In genomic region chr1:155273134-155273982, GRCh38 we compare ENCODE assay signal across 8 cellular contexts. TPM values are rescaled to one million over a fixed set of nuclear protein-coding genes. Genes with fewer than 3 reads are reported as not detected.
DNase-seq lines count a peak whose midpoint lies in the region; ATAC-seq, FAIRE-seq and TF ChIP-seq lines count a peak whose summit lies in the region.

CLK2 (minus strand) TSS chr1:155273504; CDS start chr1:155270977, 2,527 bp downstream.

- peak; percentile 65 for ATAC-seq in GM21528 (IDR thresholded peaks at IDR 0.05; ENCODE audit: low FRiP score, unreplicated experiment)

- no peak for FAIRE-seq in D721Med (lab: Jason Lieb, UNC)
- FAIRE-seq in endothelial cell of umbilical vein (lab: Jason Lieb, UNC), result peak; percentile 99

- CTCF ChIA-PET in endothelial cell of umbilical vein (lab: Charles Lee), result interaction anchor here (0.8 to 2.5 kb wide), 11 partner anchors 10 to 375 kb away, joined by 3 to 19 read pairs (median 4); partner anchors contain the start of genes FDPS, RUSC1 and SCAMP3

- peaks cover 15 to 19% of the 10 kb centered on the region in 2 experiments for H3K36me3 ChIP-seq in endothelial cell of umbilical vein (ENCODE audit: control insufficient read depth in 2 of 2, extremely low read depth in 1 of 2, insufficient read depth in 2 of 2, low read length in 2 of 2)

- BruUV-seq in endothelial cell of umbilical vein (replicated peaks; lab: Mats Ljungman, UMichigan), result no TSS peak

- H3K4me2 ChIP-seq in endothelial cell of umbilical vein (ENCODE audit: insufficient read depth, low read length), result peak within 1 kb of the TSS; percentile 63

- H3K27me3 ChIP-seq in endothelial cell of umbilical vein (ENCODE audit: control insufficient read depth in 2 of 2, insufficient read depth in 2 of 2, low read length in 2 of 2), result peaks cover 0 to 2% of the 10 kb centered on the region in 2 experiments

- peaks cover 18% of the 10 kb centered on the region for H3K4me1 ChIP-seq in endothelial cell of umbilical vein (ENCODE audit: control insufficient read depth, extremely low read depth, insufficient read depth, low read length)

- DNase-seq in D721Med (ENCODE audit: insufficient read length, low spot score) (peak; percentile 100), OCI-M1 (lab: John Stamatoyannopoulos, UW) (peak; percentile 99), activated T-cell treated with anti-CD3 and anti-CD28 coated beads for 1 hour (ENCODE audit: low read depth) (peak; percentile 90), endothelial cell of umbilical vein (ENCODE audit: low read depth, low spot score) (peak; percentile 96), middle frontal gyrus (ENCODE audit: extremely low spot score, low spot score) (peak; percentile 85)
- DNase-seq in stimulated activated CD8-positive, alpha-beta memory T cell treated with anti-CD3 and anti-CD28 coated beads, Interleukin-2, amount 100 ng/mL, for 48 hours (ENCODE audit: low read depth in 2 of 2), result peak; percentile 95 to 98

- H3K4me3 ChIP-seq in endothelial cell of umbilical vein (replicated peaks in 1 of 3; ENCODE audit: insufficient read depth in 1 of 3, low read depth in 1 of 3, low read length in 3 of 3), result peak within 1 kb of the TSS; percentile 80 to 93 (median 86)

- H3K4me1 Mint-ChIP-seq in IgD-negative memory B cell, result peaks cover 30 to 34% (median 31%) of the 10 kb centered on the region in 3 donors

- H3K27ac ChIP-seq in endothelial cell of umbilical vein (ENCODE audit: insufficient read depth, low read depth, low read length), result peak within 1 kb of the TSS; percentile 11

- peak within 1 kb of the TSS; percentile 74 for H3K9ac ChIP-seq in endothelial cell of umbilical vein (replicated peaks; ENCODE audit: extremely low read depth, insufficient read depth, low read length)

- H3K27me3 Mint-ChIP-seq in IgD-negative memory B cell, result no peaks in the 10 kb centered on the region

- peak; percentile 69 for TF ChIP-seq POLR2A in endothelial cell of umbilical vein (IDR thresholded peaks at IDR 0.05; ENCODE audit: low read depth, low read length)

- TF ChIP-seq CTCF in D721Med (IDR thresholded peaks at IDR 0.05; ENCODE audit: insufficient read depth, missing control alignments) (no peak), endothelial cell of umbilical vein (IDR thresholded peaks at IDR 0.05; ENCODE audit: extremely low read depth in 1 of 2, insufficient read depth in 1 of 2, low read depth in 1 of 2, low read length in 2 of 2) (no peak)

- H3K79me2 ChIP-seq in endothelial cell of umbilical vein (ENCODE audit: control insufficient read depth, insufficient read depth, low read length), result peaks cover 26% of the 10 kb centered on the region

- POLR2A ChIA-PET in endothelial cell of umbilical vein (lab: Charles Lee), result interaction anchor here (0.6 to 1.7 kb wide), 6 partner anchors 10 to 50 kb away, joined by 3 to 12 read pairs (median 4); partner anchors contain the start of genes RUSC1 and SCAMP3

- peak within 1 kb of the TSS; percentile 37 for H2AFZ ChIP-seq in endothelial cell of umbilical vein (ENCODE audit: low read depth, low read length)

- H3K4me3 Mint-ChIP-seq in IgD-negative memory B cell, result peak within 1 kb of the TSS; percentile 85 to 100 (median 95)

- intact Hi-C loops in endothelial cell of umbilical vein (cut with micrococcal nuclease), result loop anchor here (1.0 to 2.0 kb wide), 4 partner anchors 11 to 50 kb away; partner anchors contain the start of genes ENTREP3 and SCAMP3

- H3K9me3 Mint-ChIP-seq in IgD-negative memory B cell, result no peaks in the 10 kb centered on the region

- H3K9me3 ChIP-seq in endothelial cell of umbilical vein (replicated peaks; ENCODE audit: control insufficient read depth, insufficient read depth, low read length), result no peaks in the 10 kb centered on the region

- peak within 1 kb of the TSS; percentile 79 to 96 (median 93) for H3K27ac Mint-ChIP-seq in IgD-negative memory B cell

- H4K20me1 ChIP-seq in endothelial cell of umbilical vein (replicated peaks; ENCODE audit: control insufficient read depth, extremely low read depth, insufficient read depth, low read length), result no peaks in the 10 kb centered on the region

- H3K36me3 Mint-ChIP-seq in IgD-negative memory B cell, result no peaks in the 10 kb centered on the region

- H3K9me1 ChIP-seq in endothelial cell of umbilical vein (replicated peaks; ENCODE audit: control insufficient read depth, extremely low read depth, insufficient read depth, low read length), result no peaks in the 10 kb centered on the region

- dilution Hi-C loops in endothelial cell of umbilical vein (cut with MboI; ENCODE audit: extremely low pct_ligation_motif_present, low sequenced_read_pairs), result no loop called here

TF ChIP-seq in endothelial cell of umbilical vein, 7 proteins besides CTCF, POLR2A, EP300 and RAD21:
- TF ChIP-seq EZH2 (IDR thresholded peaks at IDR 0.05; ENCODE audit: borderline replicate concordance, low read depth, low read length, severe bottlenecking) (no peak), MYC (IDR thresholded peaks at IDR 0.05; ENCODE audit: low read depth, low read length) (peak; percentile 22), MAX (IDR thresholded peaks at IDR 0.05; ENCODE audit: insufficient read depth, insufficient read length) (peak; percentile 97), GATA2 (IDR thresholded peaks at IDR 0.05; ENCODE audit: insufficient read depth, insufficient read length, low read depth, low read length) (no peak), FOS (IDR thresholded peaks at IDR 0.05; ENCODE audit: borderline replicate concordance, insufficient read depth, low read length) (no peak), POLR2AphosphoS5 (IDR thresholded peaks at IDR 0.05; ENCODE audit: insufficient read depth, low read depth, low read length) (peak; percentile 75)

RNA-seq across cellular contexts. Expression of gene CLK2, which starts in this region (rescaled TPM):
- polyA plus RNA-seq in IgD-negative memory B cell (19.7 TPM), endothelial cell of umbilical vein (80.9 and 84.8 TPM in 2 replicates)
- 61.7 and 69.1 TPM in 2 replicates for total RNA-seq in endothelial cell of umbilical vein
- 24.4 and 27.0 TPM in 2 replicates for polyA plus RNA-seq in endothelial cell of umbilical vein (2011; cell fraction: cytosol; rRNA removed)
- 560 and 582 TPM in 2 replicates for polyA plus RNA-seq in endothelial cell of umbilical vein (2011; cell fraction: nucleus; rRNA removed)
- 32.4 and 34.0 TPM in 2 replicates for polyA plus RNA-seq in endothelial cell of umbilical vein (2012)
- 83.6 and 98.2 TPM in 2 replicates for polyA minus RNA-seq in endothelial cell of umbilical vein
- polyA minus RNA-seq in endothelial cell of umbilical vein (2011; cell fraction: cytosol; rRNA and poly(A)+ RNA removed), result 24.1 TPM
- polyA minus RNA-seq in endothelial cell of umbilical vein (2011; cell fraction: nucleus; rRNA and poly(A)+ RNA removed), result 100 and 109 TPM in 2 replicates

Comparison
In these comparisons a context has a peak if more than half of its experiments do, and no peak if none do; other contexts are left out.
1. Peak in every context shown above with its lines: DNase-seq, ATAC-seq, H3K4me3 ChIP-seq and H3K27ac ChIP-seq.